ENCODE assay signal across 9 cellular contexts in the genomic region with DNA sequence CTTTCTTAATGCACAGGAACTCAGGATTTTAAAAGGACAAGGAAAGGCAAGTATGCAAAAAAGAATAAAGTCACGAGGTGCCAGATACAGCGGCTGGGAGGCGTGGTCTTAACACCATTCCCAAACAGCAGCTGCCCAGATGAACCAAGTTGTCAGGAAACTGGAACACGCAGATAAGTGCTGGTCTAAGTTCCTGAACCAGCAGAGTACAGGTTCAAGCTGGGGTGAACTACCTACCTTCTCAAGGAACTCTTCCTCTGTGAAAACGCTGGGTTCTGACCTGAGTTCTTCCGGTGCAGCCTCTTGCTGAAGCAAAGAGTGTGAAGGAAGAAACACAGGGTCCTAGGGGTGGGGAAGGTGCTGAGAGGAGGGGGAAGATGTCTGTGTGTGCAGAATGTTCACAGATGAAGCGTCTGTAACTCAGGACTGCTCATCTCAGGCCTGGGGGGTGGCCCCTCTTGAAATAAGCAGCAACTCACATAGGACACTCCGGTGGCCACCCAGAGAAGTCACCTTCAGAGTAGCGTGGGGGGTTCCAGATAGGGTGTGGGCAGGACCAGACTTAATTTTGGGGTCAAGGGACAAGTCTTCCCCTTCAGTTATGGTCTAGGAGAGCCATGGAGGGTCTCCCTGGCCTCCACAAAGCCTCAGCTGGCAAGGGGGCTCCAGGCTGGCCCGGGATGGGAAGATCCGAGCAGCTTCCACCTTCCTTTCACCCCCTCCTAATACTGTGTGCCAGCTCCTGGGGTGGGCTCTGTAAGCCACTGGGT. TPM values are rescaled to one million over a fixed set of nuclear protein-coding genes. Genes with fewer than 3 reads are reported as not detected.
A peak's percentile ranks its signal among the peaks of the same experiment; 100 is the strongest.
DNase-seq lines count a peak whose midpoint lies in the region; ATAC-seq and TF ChIP-seq lines count a peak whose summit lies in the region.
"Had no signal": no experiment of that assay in that cellular context is flagged by ENCODE, and none has a peak within 500 bp of the region (broad histone marks: within the 10 kb centered on the region; RNA-seq: fewer than 3 reads in every experiment).

No MANE protein-coding gene starts in this region.

- H3F3A ChIP-seq in DOHH2 (ENCODE audit: control insufficient read depth, insufficient read depth): 0 out of 2 replicates have a peak, but pooled peaks cover 10% of the 10 kb centered on the region

- peak overlapping the region; percentile 77 to 90 for H3K27ac Mint-ChIP-seq in effector memory CD8-positive, alpha-beta T cell

- peaks cover 42% of the 10 kb centered on the region for H3K36me3 ChIP-seq in DOHH2 (ENCODE audit: control insufficient read depth, low read length)
- peaks cover 16% of the 10 kb centered on the region for H3K36me3 ChIP-seq in NT2/D1 (ENCODE audit: insufficient read depth, insufficient read length, low read length)

- peak overlapping the region; percentile 57 for H3K4me2 ChIP-seq in DOHH2 (ENCODE audit: low read length)

- peak overlapping the region; percentile 48 for H3K27ac ChIP-seq in DOHH2 (ENCODE audit: low read depth, low read length)

- H4K20me1 ChIP-seq in DOHH2 (ENCODE audit: control insufficient read depth, insufficient read depth, low read depth, low read length): peaks cover 7% of the 10 kb centered on the region; the same call in 1 of the 2 replicates

- H3K79me2 ChIP-seq in DOHH2 (ENCODE audit: control insufficient read depth, low read length): peaks cover 80% of the 10 kb centered on the region

- peak; percentile 38 for ATAC-seq in effector memory CD8-positive, alpha-beta T cell (replicated peaks)

- H3K9me3 Mint-ChIP-seq in effector memory CD8-positive, alpha-beta T cell: no peaks in the 10 kb centered on the region

- H3K4me1 ChIP-seq in DOHH2 (ENCODE audit: control insufficient read depth, low read length): peaks cover 61% of the 10 kb centered on the region
- H3K4me1 ChIP-seq in NT2/D1 (ENCODE audit: insufficient read depth, insufficient read length): peaks cover 10% of the 10 kb centered on the region
- H3K4me1 ChIP-seq: Caco-2 had no signal

- H3K9me2 ChIP-seq in DOHH2 (replicated peaks; ENCODE audit: control insufficient read depth, low read length): no peaks in the 10 kb centered on the region

- H3K9me3 ChIP-seq in DOHH2 (ENCODE audit: control insufficient read depth, insufficient read depth, low read length) (no peaks in the 10 kb centered on the region), NT2/D1 (ENCODE audit: insufficient read depth, low read length) (no peaks in the 10 kb centered on the region)
- H3K9me3 ChIP-seq: Caco-2 had no signal

- H3K4me1 Mint-ChIP-seq in effector memory CD8-positive, alpha-beta T cell (ENCODE audit: low read depth in 2 of 2): peaks cover 52 to 71% of the 10 kb centered on the region in 2 donors

- intact Hi-C loops in posterior vena cava (cut with DNase I): loop anchor here in 1 of 2 donors (10.0 kb wide), 1 partner anchor 72 kb away; the partner anchor contains the start of gene TFIP11

- H3K36me3 Mint-ChIP-seq in effector memory CD8-positive, alpha-beta T cell (ENCODE audit: insufficient read depth): peaks cover 34% of the 10 kb centered on the region

- peak overlapping the region; percentile 32 for H3K9ac ChIP-seq in NT2/D1 (ENCODE audit: insufficient read length, low read depth)

- H3K27me3 ChIP-seq in DOHH2 (ENCODE audit: control insufficient read depth, low read length) (no peaks in the 10 kb centered on the region), NT2/D1 (ENCODE audit: insufficient read depth, insufficient read length) (no peaks in the 10 kb centered on the region)

- H3K27me3 Mint-ChIP-seq in effector memory CD8-positive, alpha-beta T cell: no peaks in the 10 kb centered on the region

- H3K4me3 ChIP-seq in DOHH2 (ENCODE audit: low read length) (peak overlapping the region; percentile 50), NT2/D1 (ENCODE audit: insufficient read length, low read depth) (no peak overlapping the region)

- DNase-seq in NT2/D1 (ENCODE audit: low read depth, low spot score) (no peak), posterior vena cava (ENCODE audit: low spot score) (peak; percentile 68), cortex of kidney (lab: John Stamatoyannopoulos, UW) (no peak), NCI-H2081 treated with DMSO at 0.1 percent for 48 hours (lab: John Stamatoyannopoulos, UW) (no peak), NCI-H1048 (lab: John Stamatoyannopoulos, UW) (no peak)
- peak in 1 of 3 experiments; percentile 24 for DNase-seq in effector memory CD8-positive, alpha-beta T cell
- DNase-seq in stimulated activated CD4-positive, alpha-beta T cell treated with anti-CD3 and anti-CD28 coated beads, Interleukin-1b, Interleukin-23, amount 100 ng/mL, for 48 hours: no peak
- DNase-seq: Caco-2 had no signal

- H3K4me3 Mint-ChIP-seq in effector memory CD8-positive, alpha-beta T cell: peak overlapping the region; percentile 70 to 92

- TF ChIP-seq CTCF in DOHH2 (IDR thresholded peaks at IDR 0.05; ENCODE audit: low read depth, low read length, poor library complexity, severe bottlenecking): no peak

RNA-seq across cellular contexts. Expression of gene TPST2, which starts 3.2 kb away (rescaled TPM):
- 10 to 100 TPM; 24.5 to 33.8 TPM for total RNA-seq in posterior vena cava

RNA-seq across cellular contexts. Expression of gene CRYBB1, which starts 31.1 kb away (rescaled TPM):
- total RNA-seq in posterior vena cava: 1 to 10 TPM; 1.7 to 2.5 TPM
- total RNA-seq: Caco-2 had no signal

RNA-seq across cellular contexts. Expression of gene CRYBA4, which starts 35.0 kb away (rescaled TPM):
- not detected for total RNA-seq in posterior vena cava
